In genomic region chr3:17805461-17805940, GRCh38 we compare ENCODE assay signal across 21 cellular contexts.
DNase-seq lines count a peak whose midpoint lies in the region; TF ChIP-seq lines count a peak whose summit lies in the region.
"Had no signal": no experiment of that assay in that cellular context is flagged by ENCODE, and none has a peak within 500 bp of the region (broad histone marks: within the 10 kb centered on the region; RNA-seq: fewer than 3 reads in every experiment).

No MANE protein-coding gene starts in this region.

- no peak overlapping the region for H3K4ac ChIP-seq in trophoblast cell (ENCODE audit: low read depth, low read length)

- H3K23ac ChIP-seq in trophoblast cell (ENCODE audit: low read length), result no peak overlapping the region

- H3K4me3 Mint-ChIP-seq in activated CD4-positive, alpha-beta T cell treated with anti-CD3 and anti-CD28 coated beads, Interleukin-2, amount 10 ng/mL, durations not matched to agents 24 days and 14 days, result no peak overlapping the region
- H3K4me3 Mint-ChIP-seq: CD4-positive, CD25-positive, alpha-beta regulatory T cell; CD8-positive, alpha-beta T cell; GM23338; H9; HFFc6 had no signal

- H3K9me3 ChIP-seq in trophoblast cell (ENCODE audit: insufficient read depth, low read depth, low read length), result no peaks in the 10 kb centered on the region
- H3K9me3 ChIP-seq: BE2C; BLaER1 treated with 17β-estradiol and CSF1 and Interleukin-3, amounts not matched to agents 10 nM and 100 nM; Caco-2 had no signal

- no peak overlapping the region for H3K27ac ChIP-seq in trophoblast cell (ENCODE audit: low read depth, low read length)
- H3K27ac ChIP-seq: 22Rv1; BLaER1 treated with 17β-estradiol and CSF1 and Interleukin-3, amounts not matched to agents 10 nM and 100 nM had no signal

- no CpG with 5 or more reads among the region's 1 CpG for WGBS in trophoblast cell (ENCODE audit: extremely low coverage, insufficient coverage, insufficient read length)

- H4K12ac ChIP-seq in trophoblast cell (ENCODE audit: low read depth, low read length), result no peak overlapping the region

- no peak overlapping the region for H2AK5ac ChIP-seq in trophoblast cell (ENCODE audit: low read length)

- H4K8ac ChIP-seq in trophoblast cell (ENCODE audit: low read depth, low read length), result no peak overlapping the region

- H3K27me3 Mint-ChIP-seq in activated CD4-positive, alpha-beta T cell treated with anti-CD3 and anti-CD28 coated beads, Interleukin-2, amount 10 ng/mL, durations not matched to agents 24 days and 14 days, result peaks cover 5% of the 10 kb centered on the region

- H3K4me1 Mint-ChIP-seq in activated CD4-positive, alpha-beta T cell treated with anti-CD3 and anti-CD28 coated beads, Interleukin-2, amount 10 ng/mL, durations not matched to agents 24 days and 14 days, result peaks cover 9% of the 10 kb centered on the region
- H3K4me1 Mint-ChIP-seq: H9 had no signal

- H3K4me2 ChIP-seq in trophoblast cell (ENCODE audit: low read length), result no peak overlapping the region
- H3K4me2 ChIP-seq: BLaER1 treated with 17β-estradiol and CSF1 and Interleukin-3, amounts not matched to agents 10 nM and 100 nM; GM23338 had no signal

- peak; percentile 50 for DNase-seq in activated CD4-positive, alpha-beta T cell treated with anti-CD3 and anti-CD28 coated beads, Interleukin-2, amount 10 ng/mL, durations not matched to agents 24 days and 14 days
- DNase-seq in activated CD4-positive, alpha-beta T cell treated with anti-CD3 and anti-CD28 coated beads, Interleukin-2, amount 50 U/mL, for 4 hours, result no peak
- peak; percentile 16 for DNase-seq in NCI-H69 (lab: John Stamatoyannopoulos, UW)
- peak; percentile 14 for DNase-seq in epithelial cell of esophagus (ENCODE audit: low read depth)
- peak; percentile 70 to 77 for DNase-seq in trophoblast cell
- no peak for DNase-seq in activated CD4-positive, alpha-beta T cell treated with anti-CD3 and anti-CD28 coated beads for 1 hour
- no peak for DNase-seq in NOMO-1 treated with DMSO at 0.1 percent for 48 hours (lab: John Stamatoyannopoulos, UW; ENCODE audit: unreplicated experiment)
- DNase-seq in C1 segment of cervical spinal cord (lab: John Stamatoyannopoulos, UW), result no peak
- DNase-seq: AML-193, BE2C, Caco-2, DMS153, GDM1, H9, HFFc6 had no signal

- no peaks in the 10 kb centered on the region for H3K27me3 ChIP-seq in trophoblast cell (ENCODE audit: insufficient read depth, low read length)
- H3K27me3 ChIP-seq: BE2C; BLaER1 treated with 17β-estradiol and CSF1 and Interleukin-3, amounts not matched to agents 10 nM and 100 nM had no signal

- H2BK12ac ChIP-seq in trophoblast cell (ENCODE audit: low read length), result no peak overlapping the region

- intact Hi-C loops in activated CD4-positive, alpha-beta T cell treated with anti-CD3 and anti-CD28 coated beads, Interleukin-2, amount 10 ng/mL, durations not matched to agents 24 days and 14 days (cut with micrococcal nuclease), result no loop called here

- no peaks in the 10 kb centered on the region for H3K79me2 ChIP-seq in trophoblast cell (ENCODE audit: control insufficient read depth, insufficient read depth, low read length, poor library complexity)

- H3K27ac Mint-ChIP-seq in activated CD4-positive, alpha-beta T cell treated with anti-CD3 and anti-CD28 coated beads, Interleukin-2, amount 10 ng/mL, durations not matched to agents 24 days and 14 days, result no peak overlapping the region
- H3K27ac Mint-ChIP-seq: CD8-positive, alpha-beta T cell; GM23338; HFFc6 had no signal

- H3K9me3 Mint-ChIP-seq in activated CD4-positive, alpha-beta T cell treated with anti-CD3 and anti-CD28 coated beads, Interleukin-2, amount 10 ng/mL, durations not matched to agents 24 days and 14 days, result no peaks in the 10 kb centered on the region
- H3K9me3 Mint-ChIP-seq: CD8-positive, alpha-beta T cell; GM23338; H9; HFFc6 had no signal

- H2BK120ac ChIP-seq in trophoblast cell (ENCODE audit: insufficient read depth, low read length, poor library complexity), result no peak overlapping the region

- H3K18ac ChIP-seq in trophoblast cell (ENCODE audit: low read length), result no peak overlapping the region

- no peak overlapping the region for H3K4me3 ChIP-seq in epithelial cell of esophagus (ENCODE audit: low read length)
- H3K4me3 ChIP-seq in trophoblast cell (ENCODE audit: low read depth, low read length), result no peak overlapping the region
- H3K4me3 ChIP-seq: BLaER1 treated with 17β-estradiol and CSF1 and Interleukin-3, amounts not matched to agents 10 nM and 100 nM; GM12878; GM23338 had no signal

- no peak overlapping the region for H2AFZ ChIP-seq in trophoblast cell (ENCODE audit: insufficient read depth, low read length, poor library complexity)
- H2AFZ ChIP-seq: GM23338 had no signal

- H3K4me1 ChIP-seq in trophoblast cell (ENCODE audit: control insufficient read depth in 1 of 2, insufficient read depth in 2 of 2, low read length in 2 of 2), result peaks cover 4 to 5% of the 10 kb centered on the region in 2 experiments
- H3K4me1 ChIP-seq: BE2C, Caco-2 had no signal

- H4K91ac ChIP-seq in trophoblast cell (ENCODE audit: low read depth, low read length), result no peak overlapping the region

- H3K14ac ChIP-seq in trophoblast cell (ENCODE audit: low read length), result no peak overlapping the region

- H2BK5ac ChIP-seq in trophoblast cell (ENCODE audit: low read depth, low read length, poor library complexity), result no peak overlapping the region

- no peaks in the 10 kb centered on the region for H3K79me1 ChIP-seq in trophoblast cell (ENCODE audit: low read length)

- no peak overlapping the region for H3K9ac ChIP-seq in trophoblast cell (ENCODE audit: low read length)
- H3K9ac ChIP-seq: BLaER1 treated with 17β-estradiol and CSF1 and Interleukin-3, amounts not matched to agents 10 nM and 100 nM had no signal

- H3K36me3 Mint-ChIP-seq in activated CD4-positive, alpha-beta T cell treated with anti-CD3 and anti-CD28 coated beads, Interleukin-2, amount 10 ng/mL, durations not matched to agents 24 days and 14 days (ENCODE audit: low read depth), result peaks cover 5% of the 10 kb centered on the region
- H3K36me3 Mint-ChIP-seq: CD4-positive, CD25-positive, alpha-beta regulatory T cell; CD8-positive, alpha-beta T cell had no signal

- no peak for TF ChIP-seq CTCF in epithelial cell of esophagus (IDR thresholded peaks at IDR 0.05; ENCODE audit: insufficient read depth, low read depth, low read length, missing control alignments)

- no peaks in the 10 kb centered on the region for H3K36me3 ChIP-seq in trophoblast cell (ENCODE audit: control insufficient read depth in 1 of 2, insufficient read depth in 2 of 2, low read length in 2 of 2)
- H3K36me3 ChIP-seq: BE2C; BLaER1 treated with 17β-estradiol and CSF1 and Interleukin-3, amounts not matched to agents 10 nM and 100 nM had no signal

Comparison
In these comparisons a context has a peak if more than half of its experiments do, and no peak if none do; other contexts are left out.
1. DNase-seq: peak in activated CD4-positive, alpha-beta T cell treated with anti-CD3 and anti-CD28 coated beads, Interleukin-2, amount 10 ng/mL, durations not matched to agents 24 days and 14 days (single experiment), NCI-H69 (single experiment), epithelial cell of esophagus (single experiment) and trophoblast cell (2 of 2); none in activated CD4-positive, alpha-beta T cell treated with anti-CD3 and anti-CD28 coated beads, Interleukin-2, amount 50 U/mL, for 4 hours (0 of 2), activated CD4-positive, alpha-beta T cell treated with anti-CD3 and anti-CD28 coated beads for 1 hour (single experiment), NOMO-1 treated with DMSO at 0.1 percent for 48 hours (single experiment) and C1 segment of cervical spinal cord (0 of 14).